Comparison of ENCODE assay signal across 10 cellular contexts in the genomic region with DNA sequence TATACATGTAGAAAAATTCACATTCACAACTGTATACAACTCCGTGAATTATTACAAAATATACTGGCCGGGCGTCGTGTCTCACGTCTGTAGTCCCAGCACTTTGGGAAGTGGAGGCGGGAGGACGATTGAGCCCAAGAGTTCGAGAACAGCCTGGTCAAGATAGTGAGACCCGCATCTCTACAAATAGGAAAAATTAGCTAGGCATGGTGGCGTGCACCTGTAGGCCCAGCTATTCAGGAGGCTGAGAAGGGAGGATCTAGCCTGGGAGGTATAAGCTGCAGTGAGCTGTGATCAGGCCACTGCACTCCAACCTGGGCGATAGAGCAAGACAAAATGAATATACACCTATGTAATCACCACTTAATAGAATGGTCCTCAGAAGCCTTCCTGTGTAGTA. TPM values are rescaled to one million over a fixed set of nuclear protein-coding genes. Genes with fewer than 3 reads are reported as not detected.
DNase-seq lines count a peak whose midpoint lies in the region; ATAC-seq and TF ChIP-seq lines count a peak whose summit lies in the region.
"Had no signal": no experiment of that assay in that cellular context is flagged by ENCODE, and none has a peak within 500 bp of the region (broad histone marks: within the 10 kb centered on the region; RNA-seq: fewer than 3 reads in every experiment).

No MANE protein-coding gene starts in this region.

- no peak for ATAC-seq in RWPE2 (ENCODE audit: low read depth)
- ATAC-seq in HG02610 (IDR thresholded peaks at IDR 0.05; ENCODE audit: unreplicated experiment) = no peak

- H3K27me3 ChIP-seq in RWPE2 (ENCODE audit: insufficient read depth, poor library complexity, severe bottlenecking) = no peaks in the 10 kb centered on the region
- no peaks in the 10 kb centered on the region for H3K27me3 ChIP-seq in smooth muscle cell (ENCODE audit: low read depth)

- WGBS in smooth muscle cell (ENCODE audit: low lambda C conversion rate) = 86% methylated on average over 11 of the region's 11 CpGs

- TF ChIP-seq CTCF in RWPE2 (IDR thresholded peaks at IDR 0.05; ENCODE audit: poor library complexity, severe bottlenecking) = no peak
- TF ChIP-seq CTCF in epithelial cell of proximal tubule (conservative IDR thresholded peaks at IDR 0.05; ENCODE audit: low read depth, low read length) = no peak
- TF ChIP-seq CTCF in smooth muscle cell (IDR thresholded peaks at IDR 0.05; ENCODE audit: borderline replicate concordance, insufficient read depth, poor library complexity, severe bottlenecking) = no peak

- DNase-seq in activated T-cell treated with anti-CD3 and anti-CD28 coated beads, Interleukin-2, amount 50 U/mL, for 24 hours = no peak
- DNase-seq in activated T-cell treated with anti-CD3 and anti-CD28 coated beads, Interleukin-2, amount 50 U/mL, for 1 hour = no peak
- DNase-seq in RWPE2 (ENCODE audit: low spot score) (no peak), epithelial cell of proximal tubule (ENCODE audit: low read depth) (no peak), smooth muscle cell (lab: John Stamatoyannopoulos, UW; ENCODE audit: unreplicated experiment) (no peak), SIG-M5 treated with dmso at 0.1 percent for 504 hours (lab: John Stamatoyannopoulos, UW; ENCODE audit: unreplicated experiment) (no peak), LoVo (ENCODE audit: low spot score) (no peak)
- DNase-seq: NCI-H446, occipital lobe had no signal

- H3K9me3 ChIP-seq in RWPE2 (ENCODE audit: severe bottlenecking) (no peaks in the 10 kb centered on the region), smooth muscle cell (replicated peaks; ENCODE audit: low read depth) (no peaks in the 10 kb centered on the region)

- H3K79me2 ChIP-seq in smooth muscle cell (ENCODE audit: low read depth) = peaks cover 19% of the 10 kb centered on the region

- H3F3A ChIP-seq in smooth muscle cell (ENCODE audit: low read depth) = no peaks in the 10 kb centered on the region

- peak overlapping the region; percentile 79 for H3K4me3 ChIP-seq in RWPE2 (ENCODE audit: severe bottlenecking)
- peak overlapping the region; percentile 84 for H3K4me3 ChIP-seq in epithelial cell of proximal tubule (ENCODE audit: low read depth, low read length)
- peak overlapping the region; percentile 88 for H3K4me3 ChIP-seq in smooth muscle cell

- H3K36me3 ChIP-seq in RWPE2 (ENCODE audit: low read depth) (peaks cover 52% of the 10 kb centered on the region), smooth muscle cell (ENCODE audit: low read depth) (no peaks in the 10 kb centered on the region)

- peak overlapping the region; percentile 37 for H3K27ac Mint-ChIP-seq in activated T-cell treated with anti-CD3 and anti-CD28 coated beads, Interleukin-2, amount 50 U/mL, for 24 hours

- H3K4me1 ChIP-seq in RWPE2 (ENCODE audit: insufficient read depth, poor library complexity, severe bottlenecking) (peaks cover 13% of the 10 kb centered on the region), smooth muscle cell (ENCODE audit: low read depth) (peaks cover 6% of the 10 kb centered on the region)

- H3K27ac ChIP-seq in RWPE2 (ENCODE audit: poor library complexity, severe bottlenecking) = peak overlapping the region; percentile 81
- H3K27ac ChIP-seq in smooth muscle cell (ENCODE audit: low read depth) = no peak overlapping the region

- H3K9ac ChIP-seq in smooth muscle cell (ENCODE audit: low read depth) = peak overlapping the region; percentile 95

- H3K4me2 ChIP-seq in smooth muscle cell = peak overlapping the region; percentile 98

- H4K20me1 ChIP-seq in smooth muscle cell (ENCODE audit: low read depth) = no peaks in the 10 kb centered on the region

- peak overlapping the region; percentile 99 for H2AFZ ChIP-seq in smooth muscle cell (ENCODE audit: low read depth)

- H3K27me3 Mint-ChIP-seq in activated T-cell treated with anti-CD3 and anti-CD28 coated beads, Interleukin-2, amount 50 U/mL, for 24 hours = no peaks in the 10 kb centered on the region

- H3K9me3 Mint-ChIP-seq in activated T-cell treated with anti-CD3 and anti-CD28 coated beads, Interleukin-2, amount 50 U/mL, for 24 hours = no peaks in the 10 kb centered on the region

- H3K36me3 Mint-ChIP-seq in activated T-cell treated with anti-CD3 and anti-CD28 coated beads, Interleukin-2, amount 50 U/mL, for 24 hours (ENCODE audit: low read depth) = peaks cover 76% of the 10 kb centered on the region

- peak overlapping the region; percentile 98 for H3K4me3 Mint-ChIP-seq in activated T-cell treated with anti-CD3 and anti-CD28 coated beads, Interleukin-2, amount 50 U/mL, for 24 hours

- peaks cover 31% of the 10 kb centered on the region for H3K4me1 Mint-ChIP-seq in activated T-cell treated with anti-CD3 and anti-CD28 coated beads, Interleukin-2, amount 50 U/mL, for 24 hours (ENCODE audit: low read depth)

RNA-seq across cellular contexts. Expression of gene RAD51, which starts 1.3 kb away (rescaled TPM):
- total RNA-seq in epithelial cell of proximal tubule (19.5 and 20.8 TPM in 2 replicates), smooth muscle cell (9.2 and 9.7 TPM in 2 replicates)
- 10.7 and 15.2 TPM in 2 replicates for polyA plus RNA-seq in smooth muscle cell

RNA-seq across cellular contexts. Expression of gene RMDN3, which starts 58.8 kb away (rescaled TPM):
- total RNA-seq in epithelial cell of proximal tubule (20.6 and 25.4 TPM in 2 replicates), smooth muscle cell (11.0 and 12.8 TPM in 2 replicates)
- 20.0 and 25.1 TPM in 2 replicates for polyA plus RNA-seq in smooth muscle cell
